ENCODE assay signal across 8 cellular contexts in genomic region chr5:134503937-134504437, GRCh38. TPM values are rescaled to one million over a fixed set of nuclear protein-coding genes. Genes with fewer than 3 reads are reported as not detected.
DNase-seq lines count a peak whose midpoint lies in the region; ATAC-seq lines count a peak whose summit lies in the region.

No MANE protein-coding gene starts in this region.

- H3K9me3 Mint-ChIP-seq in activated CD8-positive, alpha-beta T cell treated with anti-CD3 and anti-CD28 coated beads, Interleukin-2, amount 10 ng/mL, durations not matched to agents 7 days and 5 days (ENCODE audit: insufficient read depth): no peaks in the 10 kb centered on the region
- H3K9me3 Mint-ChIP-seq in immature natural killer cell: no peaks in the 10 kb centered on the region

- no peak for ATAC-seq in activated CD8-positive, alpha-beta T cell treated with anti-CD3 and anti-CD28 coated beads, Interleukin-2, amount 10 ng/mL, durations not matched to agents 7 days and 5 days
- no peak for ATAC-seq in HG02642 (IDR thresholded peaks at IDR 0.05; ENCODE audit: poor library complexity, unreplicated experiment)

- no peaks in the 10 kb centered on the region for H3K36me3 Mint-ChIP-seq in activated CD8-positive, alpha-beta T cell treated with anti-CD3 and anti-CD28 coated beads, Interleukin-2, amount 10 ng/mL, durations not matched to agents 7 days and 5 days (ENCODE audit: low read depth)
- H3K36me3 Mint-ChIP-seq in immature natural killer cell: no peaks in the 10 kb centered on the region

- H3K4me1 ChIP-seq in subcutaneous abdominal adipose tissue (ENCODE audit: control insufficient read depth in 5 of 5, insufficient read depth in 5 of 5, low read length in 5 of 5): peaks cover 13 to 42% (median 37%) of the 10 kb centered on the region in 5 donors

- H3K4me3 ChIP-seq in subcutaneous abdominal adipose tissue (ENCODE audit: low read depth in 1 of 5, low read length in 5 of 5): no peak overlapping the region

- H3K27me3 ChIP-seq in subcutaneous abdominal adipose tissue (ENCODE audit: control insufficient read depth in 5 of 5, insufficient read depth in 4 of 5, low read length in 5 of 5): no peaks in the 10 kb centered on the region

- POLR2A ChIA-PET in activated CD8-positive, alpha-beta T cell treated with anti-CD3 and anti-CD28 coated beads, Interleukin-2, amount 10 ng/mL, durations not matched to agents 7 days and 5 days (lab: Charles Lee): interaction anchor here (0.9 to 3.1 kb wide), 6 partner anchors 21 to 132 kb away, joined by 4 to 29 read pairs (median 6); partner anchors contain the start of genes CDKN2AIPNL, JADE2 and UBE2B

- peak overlapping the region in 3 of 5 donors; percentile 31 to 52 (median 34) for H3K9ac ChIP-seq in subcutaneous abdominal adipose tissue (ENCODE audit: low read length in 5 of 5)

- peak overlapping the region; percentile 52 for H3K4me3 Mint-ChIP-seq in activated CD8-positive, alpha-beta T cell treated with anti-CD3 and anti-CD28 coated beads, Interleukin-2, amount 10 ng/mL, durations not matched to agents 7 days and 5 days
- H3K4me3 Mint-ChIP-seq in immature natural killer cell: peak overlapping the region in 2 of 5 donors; percentile 33 to 55

- no peaks in the 10 kb centered on the region for H3K9me3 ChIP-seq in subcutaneous abdominal adipose tissue (ENCODE audit: control insufficient read depth in 5 of 5, low read length in 5 of 5)

- no peaks in the 10 kb centered on the region for H3K27me3 Mint-ChIP-seq in activated CD8-positive, alpha-beta T cell treated with anti-CD3 and anti-CD28 coated beads, Interleukin-2, amount 10 ng/mL, durations not matched to agents 7 days and 5 days (ENCODE audit: low read depth)
- peaks cover 0 to 1% (median 0%) of the 10 kb centered on the region in 3 donors for H3K27me3 Mint-ChIP-seq in immature natural killer cell (ENCODE audit: low read depth in 3 of 3)

- peak overlapping the region; percentile 81 for H3K27ac ChIP-seq in subcutaneous abdominal adipose tissue (ENCODE audit: low read depth, low read length)

- CTCF ChIA-PET in activated CD8-positive, alpha-beta T cell treated with anti-CD3 and anti-CD28 coated beads, Interleukin-2, amount 10 ng/mL, durations not matched to agents 7 days and 5 days (lab: Charles Lee): interaction anchor here (1.0 to 1.5 kb wide), 4 partner anchors 10 to 83 kb away, joined by 3 to 5 read pairs (median 4); no protein-coding TSS in a partner anchor

- peaks cover 53% of the 10 kb centered on the region for H3K4me1 Mint-ChIP-seq in activated CD8-positive, alpha-beta T cell treated with anti-CD3 and anti-CD28 coated beads, Interleukin-2, amount 10 ng/mL, durations not matched to agents 7 days and 5 days (ENCODE audit: low read depth)
- H3K4me1 Mint-ChIP-seq in immature natural killer cell: peaks cover 12 to 20% of the 10 kb centered on the region in 2 donors

- H3K36me3 ChIP-seq in subcutaneous abdominal adipose tissue (ENCODE audit: control insufficient read depth in 5 of 5, insufficient read depth in 5 of 5, low read length in 5 of 5): no peaks in the 10 kb centered on the region

- peak; percentile 26 for DNase-seq in activated CD4-positive, alpha-beta T cell treated with anti-CD3 and anti-CD28 coated beads for 48 hours
- no peak for DNase-seq in activated CD4-positive, alpha-beta T cell treated with anti-CD3 and anti-CD28 coated beads, Interleukin-2, amount 50 U/mL, for 48 hours
- DNase-seq in activated CD8-positive, alpha-beta T cell treated with anti-CD3 and anti-CD28 coated beads, Interleukin-2, amount 10 ng/mL, durations not matched to agents 7 days and 5 days: no peak
- DNase-seq in immature natural killer cell (no peak), HT-29 (ENCODE audit: low spot score) (no peak)
- DNase-seq in effector CD8-positive, alpha-beta T cell (lab: John Stamatoyannopoulos, UW): no peak

- H3K27ac Mint-ChIP-seq in activated CD8-positive, alpha-beta T cell treated with anti-CD3 and anti-CD28 coated beads, Interleukin-2, amount 10 ng/mL, durations not matched to agents 7 days and 5 days: peak overlapping the region; percentile 94
- H3K27ac Mint-ChIP-seq in immature natural killer cell: peak overlapping the region; percentile 48 to 90 (median 82)

RNA-seq across cellular contexts. Expression of gene JADE2, which starts 21.5 kb away (rescaled TPM):
- total RNA-seq in activated CD8-positive, alpha-beta T cell treated with anti-CD3 and anti-CD28 coated beads, Interleukin-2, amount 10 ng/mL, durations not matched to agents 7 days and 5 days: 10 to 100 TPM; 79.9 to 86.0 TPM
- 10 to 100 TPM; 10.1 to 48.9 (median 23.0) TPM for polyA plus RNA-seq in immature natural killer cell
- total RNA-seq in HT-29 (2014; rRNA removed; shearing (Covaris generic)): 47.6 and 50.1 TPM in 2 replicates
